ENCODE assay signal across 28 cellular contexts in the genomic region with DNA sequence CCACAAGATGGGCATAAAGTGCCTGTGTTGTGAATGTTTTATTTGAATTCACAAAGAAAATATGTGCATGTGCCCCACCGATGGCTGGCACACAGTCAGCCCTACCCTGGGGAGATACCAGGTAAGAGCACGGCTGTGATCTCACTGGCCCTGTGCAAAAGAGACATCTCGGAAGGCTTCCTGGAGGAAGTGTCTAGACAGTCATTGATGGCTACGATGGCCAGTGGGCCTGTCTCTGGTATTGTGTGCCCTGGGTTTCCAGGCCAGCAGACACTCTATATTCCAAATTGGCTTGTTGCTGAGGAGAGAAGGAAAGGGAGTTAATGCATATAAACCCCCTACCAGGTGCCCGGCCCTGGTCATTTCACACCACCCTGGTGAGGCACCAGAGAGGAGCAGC.
"Had no signal": no experiment of that assay in that cellular context is flagged by ENCODE, and none has a peak within 500 bp of the region (broad histone marks: within the 10 kb centered on the region; RNA-seq: fewer than 3 reads in every experiment).

No MANE protein-coding gene starts in this region.

- H3K27ac ChIP-seq: left lung, lower lobe of right lung, pancreas, prostate gland, skin epidermis, tibial nerve, vagina had no signal

- H3K4me3 ChIP-seq: left lung, lower lobe of right lung, pancreas, prostate gland, skin epidermis, tibial nerve, vagina had no signal

- ATAC-seq: left colon; left lung; lower lobe of right lung; naive thymus-derived CD8-positive, alpha-beta T cell; pancreas; right cardiac atrium; sciatic nerve; stimulated activated naive B cell treated with anti-CD40 and anti-IgM and Interleukin-4, amounts not matched to agents 10 μg/mL and 1 μg/mL and 100 μg/mL, for 72 hours; stimulated activated naive CD8-positive, alpha-beta T cell treated with anti-CD3 and anti-CD28 coated beads, Interleukin-15, Interleukin-2, amounts not matched to agents 100 U/mL and 50 U/mL, for 24 hours had no signal

- H3K27ac Mint-ChIP-seq: immature natural killer cell; naive thymus-derived CD8-positive, alpha-beta T cell; nephron; stimulated activated naive B cell treated with anti-CD40 and anti-IgM and Interleukin-4, amounts not matched to agents 10 μg/mL and 1 μg/mL and 100 μg/mL, for 72 hours; type B pancreatic cell had no signal

- DNase-seq: hypothalamus; immature natural killer cell; kidney; left colon; left lung; lower lobe of right lung; mammary epithelial cell; mesenchymal stem cell; naive thymus-derived CD8-positive, alpha-beta T cell; posterior cingulate gyrus; retina; stimulated activated CD4-positive, alpha-beta T cell treated with anti-CD3 and anti-CD28 coated beads, Interleukin-12 subunit alpha, Interleukin-12 subunit beta, amount 100 ng/mL, for 4 hours; stimulated activated CD4-positive, alpha-beta T cell treated with anti-CD3 and anti-CD28 coated beads, Interleukin-15, amount 100 ng/mL, for 24 hours; stimulated activated CD4-positive, alpha-beta T cell treated with anti-CD3 and anti-CD28 coated beads, Interleukin-2, amount 100 ng/mL, for 24 hours; stimulated activated CD4-positive, alpha-beta T cell treated with anti-CD3 and anti-CD28 coated beads, Interleukin-4, amount 100 ng/mL, for 1 hour; stimulated activated naive B cell treated with anti-CD40 and anti-IgM and Interleukin-4, amounts not matched to agents 10 μg/mL and 1 μg/mL and 100 μg/mL, for 72 hours; stimulated activated naive CD8-positive, alpha-beta T cell treated with anti-CD3 and anti-CD28 coated beads, Interleukin-15, Interleukin-2, amounts not matched to agents 100 U/mL and 50 U/mL, for 24 hours; substantia nigra had no signal

- H3K9me3 Mint-ChIP-seq: immature natural killer cell; naive thymus-derived CD8-positive, alpha-beta T cell; nephron; neural crest cell had no signal

- H3K4me3 Mint-ChIP-seq: immature natural killer cell; nephron; neural crest cell; stimulated activated naive B cell treated with anti-CD40 and anti-IgM and Interleukin-4, amounts not matched to agents 10 μg/mL and 1 μg/mL and 100 μg/mL, for 72 hours; type B pancreatic cell had no signal

- H3K27me3 ChIP-seq: pancreas, tibial nerve, vagina had no signal

- H3K36me3 Mint-ChIP-seq: immature natural killer cell; naive thymus-derived CD8-positive, alpha-beta T cell; stimulated activated naive B cell treated with anti-CD40 and anti-IgM and Interleukin-4, amounts not matched to agents 10 μg/mL and 1 μg/mL and 100 μg/mL, for 72 hours had no signal

- H3K9me3 ChIP-seq: left lung, lower lobe of right lung, pancreas, prostate gland, tibial nerve, vagina had no signal

- H3K4me1 ChIP-seq: left lung, lower lobe of right lung, prostate gland, vagina had no signal

- H3K4me1 Mint-ChIP-seq: immature natural killer cell had no signal

- H3K36me3 ChIP-seq: left lung, lower lobe of right lung, pancreas, prostate gland, tibial nerve, vagina had no signal
